ENCODE assay signal across 18 cellular contexts in genomic region chr11:44424841-44425240, GRCh38.
DNase-seq lines count a peak whose midpoint lies in the region; ATAC-seq, FAIRE-seq and TF ChIP-seq lines count a peak whose summit lies in the region.
"Had no signal": no experiment of that assay in that cellular context is flagged by ENCODE, and none has a peak within 500 bp of the region (broad histone marks: within the 10 kb centered on the region; RNA-seq: fewer than 3 reads in every experiment).

No MANE protein-coding gene starts in this region.

- H3K27ac Mint-ChIP-seq in MCF 10A (ENCODE audit: low read depth, unreplicated experiment) (peak overlapping the region; percentile 33), neural progenitor cell (peak overlapping the region; percentile 31)
- no peak overlapping the region for H3K27ac Mint-ChIP-seq in stimulated activated memory B cell treated with anti-CD40 and anti-IgM and Interleukin-4, amounts not matched to agents 10 μg/mL and 1 μg/mL and 100 μg/mL, for 72 hours
- H3K27ac Mint-ChIP-seq: CD14-positive monocyte; CD8-positive, alpha-beta T cell had no signal

- FAIRE-seq in HepG2 (lab: Jason Lieb, UNC), result no peak
- FAIRE-seq: D721Med, H1 had no signal

- BruUV-seq in HepG2 (replicated peaks; lab: Mats Ljungman, UMichigan) (no TSS peak), MCF 10A (replicated peaks; lab: Mats Ljungman, UMichigan) (no TSS peak)

- 42% methylated on average over 4 of the region's 4 CpGs for WGBS in HepG2 (ENCODE audit: low lambda C conversion rate)
- 73% methylated on average over 4 of the region's 4 CpGs for WGBS in right lobe of liver (ENCODE audit: insufficient coverage, low coverage, low lambda C conversion rate, missing lambda C conversion rate)

- H3K4me3 Mint-ChIP-seq in MCF 10A (ENCODE audit: unreplicated experiment), result no peak overlapping the region
- H3K4me3 Mint-ChIP-seq in neural progenitor cell, result no peak overlapping the region
- H3K4me3 Mint-ChIP-seq in stimulated activated memory B cell treated with anti-CD40 and anti-IgM and Interleukin-4, amounts not matched to agents 10 μg/mL and 1 μg/mL and 100 μg/mL, for 72 hours, result no peak overlapping the region
- H3K4me3 Mint-ChIP-seq: CD14-positive monocyte; CD8-positive, alpha-beta T cell had no signal

- no peak overlapping the region for H3K9ac ChIP-seq in HepG2 (ENCODE audit: insufficient read depth, low read depth, low read length)
- H3K9ac ChIP-seq in neural progenitor cell, result no peak overlapping the region

- H3K27me3 ChIP-seq in HepG2 (ENCODE audit: control insufficient read depth in 1 of 2, insufficient read depth in 2 of 2, low read length in 2 of 2) (peaks cover 0 to 6% of the 10 kb centered on the region in 2 experiments; a peak in 1 of 5 replicates), right lobe of liver (no peaks in the 10 kb centered on the region), foreskin keratinocyte (peaks cover 52% of the 10 kb centered on the region), neural progenitor cell (no peaks in the 10 kb centered on the region)

- CTCF ChIA-PET in HepG2 (lab: Yijun Ruan, JAX; ENCODE audit: low intra/inter-chr PET ratio, low total read pairs) (no interaction called here), MCF 10A (lab: Yijun Ruan, JAX) (no interaction called here)

- TF ChIP-seq CTCF in HepG2 (CRISPR knock-in tag; IDR thresholded peaks at IDR 0.05) (no peak), right lobe of liver (IDR thresholded peaks at IDR 0.05) (no peak), MCF 10A (IDR thresholded peaks at IDR 0.05; ENCODE audit: unreplicated experiment) (no peak), foreskin keratinocyte (conservative IDR thresholded peaks at IDR 0.05) (no peak), neural progenitor cell (IDR thresholded peaks at IDR 0.05) (no peak)

- peaks cover 16% of the 10 kb centered on the region for H3F3A ChIP-seq in neural progenitor cell (ENCODE audit: low read depth)

- H3K4me3 ChIP-seq in HepG2 (replicated peaks in 1 of 3; ENCODE audit: insufficient read depth in 1 of 3, low read depth in 2 of 3, low read length in 3 of 3), result no peak overlapping the region
- H3K4me3 ChIP-seq in right lobe of liver, result no peak overlapping the region
- no peak overlapping the region for H3K4me3 ChIP-seq in neural progenitor cell
- H3K4me3 ChIP-seq: HAP-1 had no signal

- no peak for TF ChIP-seq EP300 in HepG2 (IDR thresholded peaks at IDR 0.05; ENCODE audit: low read depth in 2 of 2, low read length in 2 of 2)
- no peak for TF ChIP-seq EP300 in HepG2 (CRISPR knock-in tag; IDR thresholded peaks at IDR 0.05; ENCODE audit: borderline replicate concordance)

- no peak for TF ChIP-seq RAD21 in HepG2 (CRISPR knock-in tag; IDR thresholded peaks at IDR 0.05)

- no peaks in the 10 kb centered on the region for H3K9me3 ChIP-seq in HepG2 (ENCODE audit: low read length)
- H3K9me3 ChIP-seq in right lobe of liver, result no peaks in the 10 kb centered on the region
- no peaks in the 10 kb centered on the region for H3K9me3 ChIP-seq in neural progenitor cell (ENCODE audit: low read depth)
- H3K9me3 ChIP-seq: HAP-1 had no signal

- H3K4me2 ChIP-seq in HepG2 (ENCODE audit: low read depth, low read length), result no peak overlapping the region
- H3K4me2 ChIP-seq in neural progenitor cell, result no peak overlapping the region

- H3K4me1 ChIP-seq in HepG2 (ENCODE audit: insufficient read depth, low read length) (no peaks in the 10 kb centered on the region), right lobe of liver (no peaks in the 10 kb centered on the region), foreskin keratinocyte (no peaks in the 10 kb centered on the region), neural progenitor cell (peaks cover 29% of the 10 kb centered on the region)
- H3K4me1 ChIP-seq: HAP-1 had no signal

- H3K79me2 ChIP-seq in HepG2 (ENCODE audit: insufficient read depth, low read length), result no peaks in the 10 kb centered on the region
- H3K79me2 ChIP-seq in neural progenitor cell (ENCODE audit: low read depth), result no peaks in the 10 kb centered on the region

- no peak overlapping the region for H2AFZ ChIP-seq in HepG2 (ENCODE audit: low read length)
- no peak overlapping the region for H2AFZ ChIP-seq in neural progenitor cell (replicated peaks)

- no peak overlapping the region for H3K27ac ChIP-seq in HepG2 (ENCODE audit: extremely low read length, insufficient read depth, low read length)
- no peak overlapping the region for H3K27ac ChIP-seq in right lobe of liver
- H3K27ac ChIP-seq in foreskin keratinocyte, result no peak overlapping the region
- no peak overlapping the region for H3K27ac ChIP-seq in neural progenitor cell
- H3K27ac ChIP-seq: 22Rv1 had no signal

- ATAC-seq in HepG2 (no peak), right lobe of liver (no peak), foreskin keratinocyte (peak; percentile 53), HG02938 (IDR thresholded peaks at IDR 0.05; ENCODE audit: unreplicated experiment) (no peak)
- ATAC-seq in stimulated activated memory B cell treated with anti-CD40 and anti-IgM and Interleukin-4, amounts not matched to agents 10 μg/mL and 1 μg/mL and 100 μg/mL, for 72 hours, result no peak
- ATAC-seq: CD8-positive, alpha-beta T cell had no signal

- DNase-seq in HepG2 (ENCODE audit: low spot score), result no peak
- DNase-seq in right lobe of liver, result no peak
- DNase-seq in MCF 10A (ENCODE audit: unreplicated experiment), result peak; percentile 87
- DNase-seq in foreskin keratinocyte, result peak; percentile 24 to 54
- DNase-seq in neural progenitor cell (ENCODE audit: low spot score), result no peak
- DNase-seq in RKO (ENCODE audit: low spot score), result no peak
- DNase-seq: CD8-positive, alpha-beta T cell; COR-L47; DMS153; DND-41; GF-D8 had no signal

- in situ Hi-C loops in HepG2 (cut with HindIII; ENCODE audit: extremely low pct_ligation_motif_present, low pct_unique_long_range_greater_than_20kb), result loop anchor here (25.0 kb wide), 1 partner anchor 113 kb away; the partner anchor contains the start of gene ALX4

- TF ChIP-seq POLR2A in HepG2 (IDR thresholded peaks at IDR 0.05; ENCODE audit: insufficient read depth in 1 of 2, low read depth in 2 of 2, low read length in 2 of 2) (no peak), right lobe of liver (IDR thresholded peaks at IDR 0.05) (no peak)

- H3K4me1 Mint-ChIP-seq in MCF 10A (ENCODE audit: insufficient read depth, unreplicated experiment) (peaks cover 10% of the 10 kb centered on the region), neural progenitor cell (peaks cover 31% of the 10 kb centered on the region)
- H3K4me1 Mint-ChIP-seq in stimulated activated memory B cell treated with anti-CD40 and anti-IgM and Interleukin-4, amounts not matched to agents 10 μg/mL and 1 μg/mL and 100 μg/mL, for 72 hours, result no peaks in the 10 kb centered on the region
- H3K4me1 Mint-ChIP-seq: CD14-positive monocyte had no signal

- H3K9me3 Mint-ChIP-seq in MCF 10A (ENCODE audit: unreplicated experiment) (no peaks in the 10 kb centered on the region), neural progenitor cell (no peaks in the 10 kb centered on the region)
- no peaks in the 10 kb centered on the region for H3K9me3 Mint-ChIP-seq in stimulated activated memory B cell treated with anti-CD40 and anti-IgM and Interleukin-4, amounts not matched to agents 10 μg/mL and 1 μg/mL and 100 μg/mL, for 72 hours
- H3K9me3 Mint-ChIP-seq: CD8-positive, alpha-beta T cell had no signal

- POLR2A ChIA-PET in HepG2 (lab: Yijun Ruan, JAX) (no interaction called here), MCF 10A (lab: Yijun Ruan, JAX) (interaction anchor here (0.6 kb wide), 1 partner anchor 20 kb away, joined by 4 read pairs; no protein-coding TSS in a partner anchor)

- intact Hi-C loops in HepG2 (cut with micrococcal nuclease; ENCODE audit: unreplicated experiment) (no loop called here), right lobe of liver (cut with DNase I) (loop anchor here in 1 of 2 donors (10.0 kb wide), 1 partner anchor 60 kb away; no protein-coding TSS in a partner anchor), MCF 10A (cut with micrococcal nuclease) (no loop called here)

- no peaks in the 10 kb centered on the region for H3K27me3 Mint-ChIP-seq in MCF 10A (ENCODE audit: insufficient read depth, unreplicated experiment)
- peaks cover 3% of the 10 kb centered on the region for H3K27me3 Mint-ChIP-seq in neural progenitor cell (ENCODE audit: insufficient read depth, low read depth)
- H3K27me3 Mint-ChIP-seq in stimulated activated memory B cell treated with anti-CD40 and anti-IgM and Interleukin-4, amounts not matched to agents 10 μg/mL and 1 μg/mL and 100 μg/mL, for 72 hours, result peaks cover 58% of the 10 kb centered on the region

- no peaks in the 10 kb centered on the region for H3K36me3 Mint-ChIP-seq in MCF 10A (ENCODE audit: insufficient read depth, unreplicated experiment)
- H3K36me3 Mint-ChIP-seq in neural progenitor cell, result no peaks in the 10 kb centered on the region
- H3K36me3 Mint-ChIP-seq in stimulated activated memory B cell treated with anti-CD40 and anti-IgM and Interleukin-4, amounts not matched to agents 10 μg/mL and 1 μg/mL and 100 μg/mL, for 72 hours, result no peaks in the 10 kb centered on the region
- H3K36me3 Mint-ChIP-seq: CD14-positive monocyte; CD8-positive, alpha-beta T cell had no signal

- H4K20me1 ChIP-seq in HepG2 (ENCODE audit: insufficient read depth, low read length), result no peaks in the 10 kb centered on the region
- H4K20me1 ChIP-seq in neural progenitor cell (ENCODE audit: low read depth), result no peaks in the 10 kb centered on the region

- no peaks in the 10 kb centered on the region for H3K36me3 ChIP-seq in HepG2 (replicated peaks in 1 of 2; ENCODE audit: control insufficient read depth in 1 of 2, insufficient read depth in 2 of 2, low read length in 2 of 2)
- no peaks in the 10 kb centered on the region for H3K36me3 ChIP-seq in right lobe of liver
- no peaks in the 10 kb centered on the region for H3K36me3 ChIP-seq in neural progenitor cell
- H3K36me3 ChIP-seq: HAP-1 had no signal

TF ChIP-seq in HepG2, 621 proteins besides CTCF, POLR2A, EP300 and RAD21:
- TF ChIP-seq ZNF619 (CRISPR knock-in tag; IDR thresholded peaks at IDR 0.05), result no peak
- TF ChIP-seq CREB1 (IDR thresholded peaks at IDR 0.05), result 0 out of 2 replicates have a peak, but pooled peaks have one; percentile 7
- no peak for TF ChIP-seq CREB1 (CRISPR knock-in tag; IDR thresholded peaks at IDR 0.05)
- TF ChIP-seq ESRRA (CRISPR knock-in tag; IDR thresholded peaks at IDR 0.05; ENCODE audit: low read depth), result no peak

Comparison
In these comparisons a context has a peak if more than half of its experiments do, and no peak if none do; other contexts are left out.
1. DNase-seq: peak in MCF 10A (single experiment) and foreskin keratinocyte (2 of 2); none in HepG2 (single experiment), right lobe of liver (0 of 3), neural progenitor cell (single experiment) and RKO (single experiment).